ENCODE assay signal across 1 cellular context in the genomic region with DNA sequence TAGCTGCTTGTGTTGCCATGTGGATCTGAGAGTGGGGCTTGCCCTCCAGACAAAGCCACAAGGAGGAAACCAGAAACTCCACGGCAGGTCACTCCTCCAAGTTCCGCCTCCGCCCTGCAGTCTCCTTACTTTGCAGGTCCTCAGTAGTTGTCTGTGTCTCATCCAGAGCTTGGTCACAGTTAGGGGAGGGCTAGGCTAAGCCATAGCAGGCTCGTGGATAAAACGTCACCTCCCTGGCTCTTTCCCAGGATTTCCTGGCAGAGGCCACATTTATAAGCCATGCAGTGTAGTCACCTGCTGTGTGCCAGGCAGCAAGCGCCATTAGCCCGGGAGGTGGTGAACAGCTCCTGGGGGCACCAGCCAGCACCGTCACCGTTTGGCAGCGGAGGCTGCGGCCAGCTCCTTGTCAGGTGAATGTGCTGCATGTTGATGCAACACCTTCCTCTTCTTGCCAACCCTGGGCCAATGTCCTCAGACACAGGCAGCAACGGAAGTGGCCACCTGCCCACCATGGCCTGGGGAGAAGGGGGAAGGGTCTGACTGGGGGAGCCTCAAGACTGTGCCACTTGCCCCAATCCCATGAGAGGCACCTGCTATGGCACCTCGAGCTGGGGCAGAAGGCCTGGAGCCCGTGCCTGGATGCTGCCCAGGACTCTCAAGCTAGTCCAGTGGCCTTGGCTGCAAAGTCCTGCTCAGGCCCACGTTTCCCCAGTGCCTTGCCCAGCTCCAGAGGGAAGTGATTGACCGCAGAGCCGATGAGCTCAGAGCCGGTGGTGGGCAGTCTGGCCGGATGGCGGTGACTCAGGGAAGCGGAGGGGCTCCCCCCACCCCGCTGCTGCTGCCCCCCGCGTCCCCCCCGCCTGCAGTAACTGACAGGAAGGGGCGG.
TF ChIP-seq lines count a peak whose summit lies in the region.

No MANE protein-coding gene starts in this region.

TF ChIP-seq in endothelial cell of umbilical vein, 7 proteins besides CTCF, POLR2A, EP300 and RAD21 (continued from another document):
- no peak for TF ChIP-seq GATA2 (IDR thresholded peaks at IDR 0.05; ENCODE audit: insufficient read depth, insufficient read length, low read depth, low read length)
- TF ChIP-seq, protein P1, sequence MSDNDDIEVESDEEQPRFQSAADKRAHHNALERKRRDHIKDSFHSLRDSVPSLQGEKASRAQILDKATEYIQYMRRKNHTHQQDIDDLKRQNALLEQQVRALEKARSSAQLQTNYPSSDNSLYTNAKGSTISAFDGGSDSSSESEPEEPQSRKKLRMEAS (IDR thresholded peaks at IDR 0.05; ENCODE audit: insufficient read depth, insufficient read length), result no peak
